In the genomic region with DNA sequence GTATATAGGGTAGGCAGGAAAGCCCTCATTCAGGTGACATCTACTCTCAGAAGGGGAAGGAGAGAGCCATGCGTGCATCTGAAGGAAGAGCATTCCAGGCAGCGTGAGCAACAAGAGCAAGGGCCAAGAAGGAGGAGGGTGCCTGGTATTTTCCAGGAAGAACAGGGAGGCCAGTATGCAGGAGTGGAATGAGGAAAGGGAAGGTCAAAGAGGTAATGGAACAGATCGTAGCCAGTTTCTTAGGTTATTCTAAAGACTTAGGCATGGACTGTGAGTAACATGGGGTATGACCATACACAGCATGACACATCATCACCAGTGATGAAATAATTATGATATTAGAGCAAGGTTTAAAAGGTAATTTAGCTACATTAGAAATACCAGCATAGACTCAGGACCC, we compare ENCODE assay signal across 24 cellular contexts. TPM values are rescaled to one million over a fixed set of nuclear protein-coding genes. Genes with fewer than 3 reads are reported as not detected.
DNase-seq lines count a peak whose midpoint lies in the region; ATAC-seq, FAIRE-seq and TF ChIP-seq lines count a peak whose summit lies in the region.
"Had no signal": no experiment of that assay in that cellular context is flagged by ENCODE, and none has a peak within 500 bp of the region (broad histone marks: within the 10 kb centered on the region; RNA-seq: fewer than 3 reads in every experiment).

No MANE protein-coding gene starts in this region.

- no peak for FAIRE-seq in astrocyte (lab: Jason Lieb, UNC)
- FAIRE-seq: HepG2, islet of Langerhans had no signal

- peaks cover 5% of the 10 kb centered on the region for H3K36me3 Mint-ChIP-seq in astrocyte (ENCODE audit: low read depth, unreplicated experiment)

- H3K9me3 ChIP-seq in right cardiac atrium (ENCODE audit: control insufficient read depth, low read length) (no peaks in the 10 kb centered on the region), astrocyte (ENCODE audit: insufficient read depth, low read depth, low read length) (no peaks in the 10 kb centered on the region)
- H3K9me3 ChIP-seq: ascending aorta, BE2C, sigmoid colon had no signal

- intact Hi-C loops in right cardiac atrium (cut with DNase I) (no loop called here), left ventricle myocardium superior (cut with micrococcal nuclease) (no loop called here), sciatic nerve (cut with DNase I) (no loop called here)

- H3K9me3 Mint-ChIP-seq in astrocyte (ENCODE audit: unreplicated experiment), result no peaks in the 10 kb centered on the region
- H3K9me3 Mint-ChIP-seq: activated CD4-positive, alpha-beta T cell treated with anti-CD3 and anti-CD28 coated beads, Interleukin-2, amount 10 ng/mL, durations not matched to agents 24 days and 14 days; activated naive CD4-positive, alpha-beta T cell treated with anti-CD3 and anti-CD28 coated beads, Interleukin-2, amount 50 U/mL, for 24 hours; activated T-helper 1 cell treated with anti-CD3 and anti-CD28 coated beads, Interleukin-12 subunit alpha, Interleukin-12 subunit beta, Interleukin-2, Interleukin-4 antibody, amounts not matched to agents 30 ng/mL and 10 ng/mL and 1 ng/mL, durations not matched to agents 14 hours and 24 hours and 36 hours; T-helper 2 cell treated with Interferon-gamma antibody and Interleukin-4, amounts not matched to agents 5 μg/mL and 100 μg/mL, for 36 hours had no signal

- H3K79me2 ChIP-seq in astrocyte (ENCODE audit: insufficient read depth, low read length), result no peaks in the 10 kb centered on the region

- H3K4me2 ChIP-seq in astrocyte (ENCODE audit: low read length), result no peak overlapping the region

- H3K4me1 ChIP-seq in right cardiac atrium (ENCODE audit: control insufficient read depth, insufficient read depth, low read length), result no peaks in the 10 kb centered on the region
- H3K4me1 ChIP-seq in astrocyte (ENCODE audit: insufficient read depth, low read length), result peaks cover 7% of the 10 kb centered on the region
- H3K4me1 ChIP-seq: ascending aorta, BE2C, sigmoid colon had no signal

- H3K27me3 ChIP-seq in right cardiac atrium (ENCODE audit: control insufficient read depth, insufficient read depth) (no peaks in the 10 kb centered on the region), astrocyte (ENCODE audit: insufficient read depth, low read length) (no peaks in the 10 kb centered on the region)
- H3K27me3 ChIP-seq: ascending aorta, BE2C, sigmoid colon had no signal

- ATAC-seq in right cardiac atrium (peak; percentile 51 to 85), left ventricle myocardium superior (no peak), sciatic nerve (no peak), HG03045 (IDR thresholded peaks at IDR 0.05; ENCODE audit: unreplicated experiment) (no peak)
- ATAC-seq: HepG2 had no signal

- no peak overlapping the region for H3K4me3 Mint-ChIP-seq in astrocyte (ENCODE audit: unreplicated experiment)
- H3K4me3 Mint-ChIP-seq: activated CD4-positive, alpha-beta T cell treated with anti-CD3 and anti-CD28 coated beads, Interleukin-2, amount 10 ng/mL, durations not matched to agents 24 days and 14 days; activated naive CD4-positive, alpha-beta T cell treated with anti-CD3 and anti-CD28 coated beads, Interleukin-2, amount 50 U/mL, for 24 hours; activated T-helper 1 cell treated with anti-CD3 and anti-CD28 coated beads, Interleukin-12 subunit alpha, Interleukin-12 subunit beta, Interleukin-2, Interleukin-4 antibody, amounts not matched to agents 30 ng/mL and 10 ng/mL and 1 ng/mL, durations not matched to agents 14 hours and 24 hours and 36 hours; T-helper 2 cell treated with Interferon-gamma antibody and Interleukin-4, amounts not matched to agents 5 μg/mL and 100 μg/mL, for 36 hours had no signal

- no peak overlapping the region for H3K9ac ChIP-seq in astrocyte (ENCODE audit: low read length)

- H3K4me3 ChIP-seq in right cardiac atrium (ENCODE audit: low read length), result no peak overlapping the region
- no peak overlapping the region for H3K4me3 ChIP-seq in astrocyte (ENCODE audit: insufficient read depth, low read depth, low read length)
- no peak overlapping the region for H3K4me3 ChIP-seq in fibroblast of villous mesenchyme (ENCODE audit: low read depth, low read length)
- H3K4me3 ChIP-seq in skeletal muscle cell (ENCODE audit: low read depth, low read length), result no peak overlapping the region
- H3K4me3 ChIP-seq: ascending aorta, sigmoid colon had no signal

- no peak overlapping the region for H3K27ac ChIP-seq in right cardiac atrium (ENCODE audit: low read length)
- H3K27ac ChIP-seq in astrocyte (ENCODE audit: low read depth, low read length), result no peak overlapping the region
- H3K27ac ChIP-seq: ascending aorta, sigmoid colon, VCaP had no signal

- TF ChIP-seq CTCF in astrocyte (IDR thresholded peaks at IDR 0.05; ENCODE audit: insufficient read depth, low read depth, low read length) (no peak), fibroblast of villous mesenchyme (IDR thresholded peaks at IDR 0.05; ENCODE audit: insufficient read depth, low read depth, low read length) (no peak)

- no peak overlapping the region for H3K27ac Mint-ChIP-seq in astrocyte (ENCODE audit: unreplicated experiment)
- H3K27ac Mint-ChIP-seq: activated CD4-positive, alpha-beta T cell treated with anti-CD3 and anti-CD28 coated beads, Interleukin-2, amount 10 ng/mL, durations not matched to agents 24 days and 14 days; activated naive CD4-positive, alpha-beta T cell treated with anti-CD3 and anti-CD28 coated beads, Interleukin-2, amount 50 U/mL, for 24 hours; activated T-helper 1 cell treated with anti-CD3 and anti-CD28 coated beads, Interleukin-12 subunit alpha, Interleukin-12 subunit beta, Interleukin-2, Interleukin-4 antibody, amounts not matched to agents 30 ng/mL and 10 ng/mL and 1 ng/mL, durations not matched to agents 14 hours and 24 hours and 36 hours; T-helper 2 cell treated with Interferon-gamma antibody and Interleukin-4, amounts not matched to agents 5 μg/mL and 100 μg/mL, for 36 hours had no signal

- H4K20me1 ChIP-seq in astrocyte (ENCODE audit: insufficient read depth, low read length), result no peaks in the 10 kb centered on the region

- H3K36me3 ChIP-seq in astrocyte (ENCODE audit: insufficient read depth, low read length), result no peaks in the 10 kb centered on the region
- H3K36me3 ChIP-seq: ascending aorta, BE2C, sigmoid colon had no signal

- no peaks in the 10 kb centered on the region for H3K4me1 Mint-ChIP-seq in astrocyte (ENCODE audit: low read depth, unreplicated experiment)
- H3K4me1 Mint-ChIP-seq: activated CD4-positive, alpha-beta T cell treated with anti-CD3 and anti-CD28 coated beads, Interleukin-2, amount 10 ng/mL, durations not matched to agents 24 days and 14 days; activated naive CD4-positive, alpha-beta T cell treated with anti-CD3 and anti-CD28 coated beads, Interleukin-2, amount 50 U/mL, for 24 hours had no signal

- H3K27me3 Mint-ChIP-seq in astrocyte (ENCODE audit: low read depth, unreplicated experiment), result peaks cover 6% of the 10 kb centered on the region
- H3K27me3 Mint-ChIP-seq: activated CD4-positive, alpha-beta T cell treated with anti-CD3 and anti-CD28 coated beads, Interleukin-2, amount 10 ng/mL, durations not matched to agents 24 days and 14 days; activated naive CD4-positive, alpha-beta T cell treated with anti-CD3 and anti-CD28 coated beads, Interleukin-2, amount 50 U/mL, for 24 hours had no signal

- DNase-seq in right cardiac atrium, result no peak
- DNase-seq in left ventricle myocardium superior, result no peak
- DNase-seq in astrocyte (ENCODE audit: low read depth), result peak; percentile 75
- DNase-seq in fibroblast of villous mesenchyme (ENCODE audit: low read depth), result peak; percentile 19
- DNase-seq in skeletal muscle cell (ENCODE audit: low read depth), result peak; percentile 37
- no peak for DNase-seq in occipital lobe (lab: John Stamatoyannopoulos, UW)
- no peak for DNase-seq in sciatic nerve (ENCODE audit: low spot score)
- DNase-seq: activated CD4-positive, alpha-beta T cell treated with anti-CD3 and anti-CD28 coated beads, Interleukin-2, amount 10 ng/mL, durations not matched to agents 24 days and 14 days; BE2C; COR-L47; DMS79 treated with DMSO at 0.1 percent for 48 hours; effector memory CD4-positive, alpha-beta T cell; GOT3; NCI-H2081 treated with DMSO at 0.1 percent for 48 hours; NCI-H510A; sigmoid colon had no signal

- no peak overlapping the region for H2AFZ ChIP-seq in astrocyte (ENCODE audit: low read depth, low read length)

- 61% methylated on average over 3 of the region's 3 CpGs for WGBS in right cardiac atrium

RNA-seq across cellular contexts. Expression of a gene that starts 24.1 kb away (rescaled TPM):
- 1 to 10 TPM in 1 of 4 donors, under 1 TPM in 3; 0.24 to 1.3 (median 0.37) TPM for total RNA-seq in right cardiac atrium
- polyA plus RNA-seq in right cardiac atrium, result 0.23 TPM
- 0.20 TPM for total RNA-seq in left ventricle myocardium superior
- total RNA-seq in astrocyte, result 0.41 TPM in 2 replicates
- total RNA-seq in fibroblast of villous mesenchyme, result 0.32 TPM in 1 of 2 replicates, not detected in the other
- total RNA-seq in occipital lobe, result 1.4 TPM
- 3.3 TPM for total RNA-seq in sciatic nerve
- total RNA-seq: ascending aorta had no signal

Comparison
In these comparisons a context has a peak if more than half of its experiments do, and no peak if none do; other contexts are left out.
1. ATAC-seq: peak in right cardiac atrium (2 of 2); none in left ventricle myocardium superior (single experiment), sciatic nerve (single experiment) and HG03045 (single experiment).
2. DNase-seq: peak in astrocyte (single experiment), fibroblast of villous mesenchyme (single experiment) and skeletal muscle cell (single experiment); none in right cardiac atrium (0 of 3), left ventricle myocardium superior (single experiment), occipital lobe (single experiment) and sciatic nerve (single experiment).